25 cellular contexts compared by ENCODE assay signal in the genomic region with DNA sequence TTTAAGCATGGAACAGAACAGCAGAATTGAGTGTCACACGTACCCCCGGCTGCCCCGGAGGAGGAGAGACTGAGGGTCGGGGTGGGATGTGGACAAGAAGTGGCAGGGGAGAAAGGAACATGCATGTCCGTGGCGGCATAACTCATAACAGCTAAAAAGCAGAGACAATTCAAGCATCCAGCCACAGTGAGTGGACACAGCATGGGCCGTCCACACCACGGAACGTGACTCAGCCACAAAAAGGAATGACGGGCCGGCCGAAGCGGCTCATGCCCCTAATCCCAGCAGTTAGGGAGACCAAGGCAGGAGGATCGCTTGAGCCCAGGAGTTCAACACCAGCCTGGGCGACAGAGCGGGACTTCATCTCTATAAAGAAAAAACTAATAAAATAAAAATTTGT. TPM values are rescaled to one million over a fixed set of nuclear protein-coding genes. Genes with fewer than 3 reads are reported as not detected.
DNase-seq lines count a peak whose midpoint lies in the region; ATAC-seq and TF ChIP-seq lines count a peak whose summit lies in the region.
"Had no signal": no experiment of that assay in that cellular context is flagged by ENCODE, and none has a peak within 500 bp of the region (broad histone marks: within the 10 kb centered on the region; RNA-seq: fewer than 3 reads in every experiment).

No MANE protein-coding gene starts in this region.

- peaks cover 2% of the 10 kb centered on the region for H3K79me2 ChIP-seq in neural progenitor cell (ENCODE audit: low read depth)
- H3K79me2 ChIP-seq in SK-N-SH (ENCODE audit: insufficient read depth): peaks cover 7% of the 10 kb centered on the region; the same call in 1 of the 2 replicates

- CTCF ChIA-PET in Caco-2 (lab: Charles Lee) (no interaction called here), RWPE1 (lab: Yijun Ruan, JAX) (no interaction called here), SK-N-SH (lab: Yijun Ruan, JAX) (interaction anchor here (0.9 to 1.3 kb wide), 2 partner anchors 20 to 63 kb away, joined by 3 read pairs; no protein-coding TSS in a partner anchor)

- no TSS peak for BruUV-seq in Caco-2 (replicated peaks; lab: Mats Ljungman, UMichigan)

- H3K4me2 ChIP-seq in neural progenitor cell: no peak overlapping the region
- no peak overlapping the region for H3K4me2 ChIP-seq in SK-N-SH
- H3K4me2 ChIP-seq: BLaER1 had no signal

- H2AFZ ChIP-seq in neural progenitor cell (replicated peaks): no peak overlapping the region
- no peak overlapping the region for H2AFZ ChIP-seq in SK-N-SH (ENCODE audit: low read depth)

- H3K27me3 Mint-ChIP-seq in Caco-2 (ENCODE audit: insufficient read depth, unreplicated experiment): no peaks in the 10 kb centered on the region
- H3K27me3 Mint-ChIP-seq in neural progenitor cell (ENCODE audit: insufficient read depth, low read depth): no peaks in the 10 kb centered on the region
- H3K27me3 Mint-ChIP-seq in type B pancreatic cell: no peaks in the 10 kb centered on the region
- H3K27me3 Mint-ChIP-seq: CD4-positive, CD25-positive, alpha-beta regulatory T cell had no signal

- H3K36me3 ChIP-seq in Caco-2 (ENCODE audit: control insufficient read depth, insufficient read depth, low read length): no peaks in the 10 kb centered on the region
- no peaks in the 10 kb centered on the region for H3K36me3 ChIP-seq in neural progenitor cell
- peaks cover 8 to 28% of the 10 kb centered on the region in 2 experiments for H3K36me3 ChIP-seq in SK-N-SH (replicated peaks in 1 of 2; ENCODE audit: control insufficient read depth in 1 of 2, insufficient read depth in 2 of 2, low read length in 1 of 2)

- H3K4me1 ChIP-seq in Caco-2 (no peaks in the 10 kb centered on the region), neural progenitor cell (no peaks in the 10 kb centered on the region), SK-N-SH (ENCODE audit: control insufficient read depth in 1 of 2, insufficient read depth in 2 of 2, low read depth in 1 of 2, low read length in 1 of 2) (no peaks in the 10 kb centered on the region)
- H3K4me1 ChIP-seq: BLaER1, SJCRH30 had no signal

- H3K27me3 ChIP-seq in Caco-2 (replicated peaks; ENCODE audit: control insufficient read depth, insufficient read depth, low read length) (no peaks in the 10 kb centered on the region), dorsolateral prefrontal cortex (no peaks in the 10 kb centered on the region), neural progenitor cell (no peaks in the 10 kb centered on the region), SK-N-SH (ENCODE audit: insufficient read depth) (no peaks in the 10 kb centered on the region)
- H3K27me3 ChIP-seq: BLaER1, SJCRH30 had no signal

- H3K9me3 Mint-ChIP-seq in Caco-2 (ENCODE audit: unreplicated experiment): no peaks in the 10 kb centered on the region
- H3K9me3 Mint-ChIP-seq in neural progenitor cell: no peaks in the 10 kb centered on the region
- no peaks in the 10 kb centered on the region for H3K9me3 Mint-ChIP-seq in type B pancreatic cell
- H3K9me3 Mint-ChIP-seq: CD4-positive, CD25-positive, alpha-beta regulatory T cell had no signal

- no peaks in the 10 kb centered on the region for H3K9me3 ChIP-seq in Caco-2
- H3K9me3 ChIP-seq in neural progenitor cell (ENCODE audit: low read depth): no peaks in the 10 kb centered on the region
- H3K9me3 ChIP-seq in SK-N-SH: no peaks in the 10 kb centered on the region
- H3K9me3 ChIP-seq: BLaER1, SJCRH30 had no signal

- peaks cover 28% of the 10 kb centered on the region for H3K36me3 Mint-ChIP-seq in Caco-2 (ENCODE audit: insufficient read depth, unreplicated experiment)
- H3K36me3 Mint-ChIP-seq in neural progenitor cell: peaks cover 16% of the 10 kb centered on the region
- peaks cover 14% of the 10 kb centered on the region for H3K36me3 Mint-ChIP-seq in type B pancreatic cell

- intact Hi-C loops in Caco-2 (cut with micrococcal nuclease; ENCODE audit: unreplicated experiment) (no loop called here), dorsolateral prefrontal cortex (cut with DNase I) (no loop called here)

- WGBS in SK-N-SH (ENCODE audit: low lambda C conversion rate): 95% methylated on average over 16 of the region's 16 CpGs

- peaks cover 2% of the 10 kb centered on the region for H3K4me1 Mint-ChIP-seq in Caco-2 (ENCODE audit: low read depth, unreplicated experiment)
- no peaks in the 10 kb centered on the region for H3K4me1 Mint-ChIP-seq in neural progenitor cell
- H3K4me1 Mint-ChIP-seq in type B pancreatic cell (ENCODE audit: unreplicated experiment): peaks cover under 1% of the 10 kb centered on the region

- no peak for TF ChIP-seq EP300 in SK-N-SH (IDR thresholded peaks at IDR 0.05; ENCODE audit: borderline replicate concordance in 1 of 2, low read depth in 1 of 2, low read length in 1 of 2)

- H4K20me1 ChIP-seq in neural progenitor cell (ENCODE audit: low read depth): no peaks in the 10 kb centered on the region
- no peaks in the 10 kb centered on the region for H4K20me1 ChIP-seq in SK-N-SH (ENCODE audit: insufficient read depth)

- H3K4me3 Mint-ChIP-seq in Caco-2 (ENCODE audit: unreplicated experiment) (no peak overlapping the region), neural progenitor cell (peak overlapping the region; percentile 18), type B pancreatic cell (no peak overlapping the region)

- no peaks in the 10 kb centered on the region for H3K9me2 ChIP-seq in SK-N-SH

- H3K27ac Mint-ChIP-seq in Caco-2 (ENCODE audit: unreplicated experiment): peak overlapping the region; percentile 65
- H3K27ac Mint-ChIP-seq in neural progenitor cell: no peak overlapping the region
- H3K27ac Mint-ChIP-seq in type B pancreatic cell: no peak overlapping the region

- DNase-seq in Caco-2: no peak
- no peak for DNase-seq in RWPE1 (ENCODE audit: low spot score)
- DNase-seq in dorsolateral prefrontal cortex: no peak
- DNase-seq in neural progenitor cell (ENCODE audit: low spot score): no peak
- DNase-seq in SK-N-SH: no peak
- DNase-seq in type B pancreatic cell (ENCODE audit: extremely low spot score, unreplicated experiment): no peak
- DNase-seq: CD4-positive, CD25-positive, alpha-beta regulatory T cell; IMR-90; KG1; MM.1S; NCI-H2029; NCI-H446; NCI-H524 treated with DMSO at 0.1 percent for 48 hours; NCI-H82; NK-92 treated with Interleukin-12 subunit alpha and Interleukin-12 subunit beta, amount 100 ng/mL, for 24 hours; PC-3; SJCRH30 had no signal

- no peaks in the 10 kb centered on the region for H3F3A ChIP-seq in neural progenitor cell (ENCODE audit: low read depth)
- no peaks in the 10 kb centered on the region for H3F3A ChIP-seq in SK-N-SH (replicated peaks; ENCODE audit: insufficient read depth)

- no peak overlapping the region for H3K4me3 ChIP-seq in Caco-2 (ENCODE audit: low read depth, low read length)
- peak overlapping the region; percentile 4 to 89 (median 61) for H3K4me3 ChIP-seq in dorsolateral prefrontal cortex
- H3K4me3 ChIP-seq in neural progenitor cell: no peak overlapping the region
- no peak overlapping the region for H3K4me3 ChIP-seq in SK-N-SH (ENCODE audit: low read depth in 2 of 2, low read length in 1 of 2)
- H3K4me3 ChIP-seq: BLaER1, GM12878, SJCRH30 had no signal

- H3K27ac ChIP-seq in RWPE1: 0 out of 2 replicates have a peak overlapping the region, but pooled peaks have one; percentile 2
- H3K27ac ChIP-seq in dorsolateral prefrontal cortex: peak overlapping the region in 56 of 59 donors; percentile 30 to 100 (median 97)
- H3K27ac ChIP-seq in neural progenitor cell: no peak overlapping the region
- no peak overlapping the region for H3K27ac ChIP-seq in SK-N-SH (ENCODE audit: low read depth in 2 of 2, low read length in 1 of 2)
- H3K27ac ChIP-seq: BLaER1, SJCRH30 had no signal

- no peak for TF ChIP-seq RAD21 in SK-N-SH (IDR thresholded peaks at IDR 0.05; ENCODE audit: low read length)

- H3K9ac ChIP-seq in neural progenitor cell (no peak overlapping the region), SK-N-SH (no peak overlapping the region)
- H3K9ac ChIP-seq: BLaER1 had no signal

- POLR2A ChIA-PET in Caco-2 (lab: Charles Lee) (no interaction called here), RWPE1 (lab: Yijun Ruan, JAX; ENCODE audit: low non-redundant PET) (no interaction called here), SK-N-SH (lab: Yijun Ruan, JAX) (no interaction called here)

- ATAC-seq in GM19035 (IDR thresholded peaks at IDR 0.05; ENCODE audit: unreplicated experiment) (no peak), GM21390 (IDR thresholded peaks at IDR 0.05; ENCODE audit: unreplicated experiment) (no peak)
- ATAC-seq: GM12878, HCT116, PC-3, Right ventricle myocardium inferior had no signal

- TF ChIP-seq CTCF in Caco-2 (IDR thresholded peaks at IDR 0.05; ENCODE audit: insufficient read depth in 1 of 2, low read depth in 1 of 2, low read length in 1 of 2, severe bottlenecking in 1 of 2, unreplicated experiment in 1 of 2): no peak
- TF ChIP-seq CTCF in RWPE1 (conservative IDR thresholded peaks at IDR 0.05; ENCODE audit: low read depth): no peak
- no peak for TF ChIP-seq CTCF in dorsolateral prefrontal cortex (IDR thresholded peaks at IDR 0.05 in 54 of 56, conservative IDR thresholded peaks at IDR 0.05 in 2 of 56; ENCODE audit: low read depth in 1 of 56, partially characterized antibody in 56 of 56)
- TF ChIP-seq CTCF in neural progenitor cell (IDR thresholded peaks at IDR 0.05): no peak
- TF ChIP-seq CTCF in SK-N-SH (IDR thresholded peaks at IDR 0.05): no peak
- TF ChIP-seq CTCF in type B pancreatic cell (conservative IDR thresholded peaks at IDR 0.05): no peak

RNA-seq across cellular contexts. Expression of gene DOHH, which starts 7.6 kb away (rescaled TPM):
- total RNA-seq in Caco-2 (2022) (17.4 and 18.3 TPM in 2 replicates), dorsolateral prefrontal cortex (10 to 100 TPM; 16.9 to 48.4 (median 26.1) TPM), neural progenitor cell (ENCODE audit: low replicate concordance) (0.69 and 12.1 TPM in 2 replicates), type B pancreatic cell (ENCODE audit: low replicate concordance) (10.5 and 10.8 TPM in 2 replicates)
- 14.3 and 14.5 TPM in 2 replicates for polyA plus RNA-seq in SK-N-SH (2012; rRNA removed)
- 10.3 and 13.3 TPM in 2 replicates for polyA plus RNA-seq in SK-N-SH (2012; cell fraction: cytosol; rRNA removed)
- polyA plus RNA-seq in SK-N-SH (2012; cell fraction: nucleus; rRNA removed): 14.5 and 22.6 TPM in 2 replicates

RNA-seq across cellular contexts. Expression of gene SMIM44, which starts 9.7 kb away (rescaled TPM):
- not detected in 2 replicates for total RNA-seq in Caco-2 (2022)
- 1 to 10 TPM in 2 of 120 experiments, not detected in 118; 1.4 to 1.6 TPM for total RNA-seq in dorsolateral prefrontal cortex
- not detected in 2 replicates for total RNA-seq in neural progenitor cell (ENCODE audit: low replicate concordance)
- not detected in 2 replicates for polyA plus RNA-seq in SK-N-SH (2012; rRNA removed)
- not detected in 2 replicates for polyA plus RNA-seq in SK-N-SH (2012; cell fraction: cytosol; rRNA removed)
- not detected in 2 replicates for polyA plus RNA-seq in SK-N-SH (2012; cell fraction: nucleus; rRNA removed)
- not detected in 2 replicates for total RNA-seq in type B pancreatic cell (ENCODE audit: low replicate concordance)
- total RNA-seq: CD4-positive, CD25-positive, alpha-beta regulatory T cell; GM12878; H4; IMR-90; PC-3; Right ventricle myocardium inferior; SJCRH30 had no signal
- polyA plus RNA-seq: AG04450; CD4-positive, CD25-positive, alpha-beta regulatory T cell; GM12878; IMR-90 had no signal

RNA-seq across cellular contexts. Expression of gene SMIM24, which starts 12.6 kb away (rescaled TPM):
- total RNA-seq in Caco-2 (2022) (1.2 and 1.7 TPM in 2 replicates), dorsolateral prefrontal cortex (10 to 100 TPM in 4 of 120 experiments, 1 to 10 TPM in 112, under 1 TPM in 3, not detected in 1; 0.80 to 14.7 (median 4.2) TPM), neural progenitor cell (ENCODE audit: low replicate concordance) (0.81 and 1.7 TPM in 2 replicates), type B pancreatic cell (ENCODE audit: low replicate concordance) (7.0 and 21.9 TPM in 2 replicates)
- 0.12 TPM in 1 of 2 replicates, not detected in the other for polyA plus RNA-seq in SK-N-SH (2012; rRNA removed)
- not detected in 2 replicates for polyA plus RNA-seq in SK-N-SH (2012; cell fraction: cytosol; rRNA removed)
- polyA plus RNA-seq in SK-N-SH (2012; cell fraction: nucleus; rRNA removed): 0.18 TPM in 1 of 2 replicates, not detected in the other
- total RNA-seq: H4, IMR-90, Right ventricle myocardium inferior, SJCRH30 had no signal
- polyA plus RNA-seq: CD4-positive, CD25-positive, alpha-beta regulatory T cell; IMR-90 had no signal

RNA-seq across cellular contexts. Expression of gene FZR1, which starts 13.2 kb away (rescaled TPM):
- 58.1 and 59.1 TPM in 2 replicates for total RNA-seq in Caco-2 (2022)
- total RNA-seq in dorsolateral prefrontal cortex: 10 to 100 TPM; 46.4 to 99.1 (median 71.7) TPM
- total RNA-seq in neural progenitor cell (ENCODE audit: low replicate concordance): 16.4 and 56.1 TPM in 2 replicates
- 27.1 and 36.3 TPM in 2 replicates for polyA plus RNA-seq in SK-N-SH (2012; rRNA removed)
- 10.7 and 16.5 TPM in 2 replicates for polyA plus RNA-seq in SK-N-SH (2012; cell fraction: cytosol; rRNA removed)
- 74.3 and 97.6 TPM in 2 replicates for polyA plus RNA-seq in SK-N-SH (2012; cell fraction: nucleus; rRNA removed)
- 59.4 and 63.2 TPM in 2 replicates for total RNA-seq in type B pancreatic cell (ENCODE audit: low replicate concordance)

RNA-seq across cellular contexts. Expression of gene TEKTIP1, which starts 46.1 kb away (rescaled TPM):
- total RNA-seq in Caco-2 (2022) (1.5 and 1.9 TPM in 2 replicates), dorsolateral prefrontal cortex (10 to 100 TPM in 3 of 120 experiments, 1 to 10 TPM in 117; 1.0 to 11.2 (median 4.6) TPM), neural progenitor cell (ENCODE audit: low replicate concordance) (not detected in 2 replicates), type B pancreatic cell (ENCODE audit: low replicate concordance) (1.3 and 3.4 TPM in 2 replicates)
- polyA plus RNA-seq in SK-N-SH (2012; rRNA removed): 0.12 TPM in 1 of 2 replicates, not detected in the other
- not detected in 2 replicates for polyA plus RNA-seq in SK-N-SH (2012; cell fraction: cytosol; rRNA removed)
- 0.14 and 0.34 TPM in 2 replicates for polyA plus RNA-seq in SK-N-SH (2012; cell fraction: nucleus; rRNA removed)
- total RNA-seq: H4, IMR-90, PC-3, Right ventricle myocardium inferior, SJCRH30 had no signal
- polyA plus RNA-seq: AG04450, IMR-90 had no signal

Comparison
In these comparisons a context has a peak if more than half of its experiments do, and no peak if none do; other contexts are left out.
1. H3K4me3 ChIP-seq: peak in dorsolateral prefrontal cortex (59 of 59); none in Caco-2 (single experiment), neural progenitor cell (single experiment) and SK-N-SH (0 of 2).
2. H3K27ac ChIP-seq: peak in RWPE1 (single experiment) and dorsolateral prefrontal cortex (56 of 59); none in neural progenitor cell (single experiment) and SK-N-SH (0 of 2).